ENCODE assay signal across 18 cellular contexts in the genomic region with DNA sequence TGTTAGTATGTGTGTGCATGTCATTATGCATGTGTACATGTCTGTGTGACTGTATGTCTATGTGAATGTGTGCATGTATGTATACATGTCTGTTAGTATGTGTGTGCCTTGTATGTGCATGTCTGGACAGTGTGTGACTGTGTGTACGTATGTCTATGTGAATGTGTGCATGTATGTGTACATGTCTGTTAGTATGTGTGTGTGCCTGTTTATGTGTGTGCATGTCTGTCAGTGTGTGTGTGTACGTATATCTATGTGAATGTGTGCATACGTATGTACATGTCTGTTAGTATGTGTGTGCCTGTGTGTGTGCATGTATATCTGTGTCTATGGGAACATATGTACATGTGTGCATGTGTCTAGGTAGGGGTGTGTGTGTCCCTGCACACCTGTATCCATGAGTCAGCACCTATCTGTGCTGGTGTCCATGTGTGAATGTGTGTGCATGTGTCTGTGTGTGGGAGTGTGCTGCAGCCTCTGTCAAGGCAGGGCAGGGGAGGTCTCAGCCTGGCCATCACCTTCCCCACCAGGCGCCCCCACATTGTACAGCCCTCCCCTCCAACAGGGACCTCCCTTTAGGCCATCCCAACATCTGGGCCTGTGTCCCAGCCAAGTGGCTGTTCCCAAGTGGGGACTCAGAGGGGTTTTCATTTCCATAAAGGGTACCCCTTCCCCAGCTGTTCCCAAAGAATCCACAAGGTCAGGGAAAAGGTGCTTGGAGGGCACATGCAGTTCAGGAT. TPM values are rescaled to one million over a fixed set of nuclear protein-coding genes. Genes with fewer than 3 reads are reported as not detected.
A peak's percentile ranks its signal among the peaks of the same experiment; 100 is the strongest.
DNase-seq lines count a peak whose midpoint lies in the region; ATAC-seq and TF ChIP-seq lines count a peak whose summit lies in the region.
"Had no signal": no experiment of that assay in that cellular context is flagged by ENCODE, and none has a peak within 500 bp of the region (broad histone marks: within the 10 kb centered on the region; RNA-seq: fewer than 3 reads in every experiment).

No MANE protein-coding gene starts in this region.

- peaks cover 10 to 32% of the 10 kb centered on the region in 2 experiments for H3K4me1 ChIP-seq in HCT116 (ENCODE audit: control insufficient read depth in 1 of 2, insufficient read depth in 2 of 2, low read length in 2 of 2)
- peaks cover 16% of the 10 kb centered on the region for H3K4me1 ChIP-seq in iPS-15b (ENCODE audit: control insufficient read depth, insufficient read depth, low read length)

- H3K9ac ChIP-seq in HCT116 (ENCODE audit: low read length) (no peak overlapping the region), iPS-15b (ENCODE audit: low read depth, low read length) (peak overlapping the region; percentile 32)

- H3K27me3 ChIP-seq in HCT116 (ENCODE audit: insufficient read depth, low read length) = no peaks in the 10 kb centered on the region
- peaks cover 7% of the 10 kb centered on the region for H3K27me3 ChIP-seq in iPS-15b (ENCODE audit: control insufficient read depth, insufficient read depth, low read length)

- RAD21 ChIA-PET in HCT116 (lab: Charles Lee; ENCODE audit: low non-redundant PET in 1 of 2, low total read pairs in 2 of 2, uncharacterized antibody in 2 of 2, unreplicated experiment in 2 of 2) = no interaction called here

- no peaks in the 10 kb centered on the region for H4K20me1 ChIP-seq in HCT116 (ENCODE audit: insufficient read depth)

- H3K4me3 Mint-ChIP-seq in progenitor cell of endocrine pancreas (ENCODE audit: low read depth) = no peak overlapping the region
- H3K4me3 Mint-ChIP-seq: activated CD4-positive, alpha-beta T cell treated with anti-CD3 and anti-CD28 coated beads, Interleukin-2, amount 10 ng/mL, durations not matched to agents 7 days and 5 days; memory B cell had no signal

- intact Hi-C loops in HCT116 (cut with micrococcal nuclease) = loop anchor here (2.0 kb wide), 1 partner anchor 367 kb away; no protein-coding TSS in a partner anchor

- BruUV-seq in HCT116 (replicated peaks; lab: Mats Ljungman, UMichigan) = no TSS peak

- H3K36me3 Mint-ChIP-seq in progenitor cell of endocrine pancreas (ENCODE audit: insufficient read depth) = no peaks in the 10 kb centered on the region
- H3K36me3 Mint-ChIP-seq: memory B cell had no signal

- no peaks in the 10 kb centered on the region for H3K9me2 ChIP-seq in HCT116 (ENCODE audit: insufficient read depth)

- TF ChIP-seq POLR2A in HCT116 (IDR thresholded peaks at IDR 0.05; ENCODE audit: borderline replicate concordance, extremely low read depth, insufficient read depth, insufficient read length) = no peak

- CTCF ChIA-PET in HCT116 (lab: Charles Lee) = no interaction called here

- H2AFZ ChIP-seq in HCT116 (ENCODE audit: low read depth, low read length, poor library complexity, severe bottlenecking) = no peak overlapping the region

- peaks cover 89% of the 10 kb centered on the region for H3K79me2 ChIP-seq in HCT116 (ENCODE audit: insufficient read depth, low read length)

- no peaks in the 10 kb centered on the region for H3K9me3 Mint-ChIP-seq in progenitor cell of endocrine pancreas (ENCODE audit: low read depth)
- H3K9me3 Mint-ChIP-seq: dendritic cell treated with granulocyte-macrophage colony-stimulating factor and Interleukin-4, amounts not matched to agents 40 ng/mL and 50 ng/mL, for 4 days; memory B cell had no signal

- TF ChIP-seq CTCF in HCT116 (IDR thresholded peaks at IDR 0.05 in 2 of 3, conservative IDR thresholded peaks at IDR 0.05 in 1 of 3; ENCODE audit: borderline replicate concordance in 1 of 3, insufficient read depth in 1 of 3, low read depth in 2 of 3, low read length in 2 of 3) = no peak
- TF ChIP-seq CTCF in WI38 (IDR thresholded peaks at IDR 0.05; ENCODE audit: low read depth, low read length) = no peak
- TF ChIP-seq CTCF in progenitor cell of endocrine pancreas (IDR thresholded peaks at IDR 0.05; ENCODE audit: unreplicated experiment) = no peak

- DNase-seq in HCT116 (ENCODE audit: low read depth, low spot score) = no peak
- DNase-seq in progenitor cell of endocrine pancreas (ENCODE audit: low spot score, unreplicated experiment) = no peak
- DNase-seq in NCI-H526 (lab: John Stamatoyannopoulos, UW) = no peak
- DNase-seq in stimulated activated CD4-positive, alpha-beta T cell treated with anti-CD3 and anti-CD28 coated beads, Interleukin-4, amount 100 ng/mL, for 1 hour = no peak
- no peak for DNase-seq in dermis blood vessel endothelial cell
- DNase-seq: activated CD4-positive, alpha-beta T cell treated with anti-CD3 and anti-CD28 coated beads, Interleukin-2, amount 10 ng/mL, durations not matched to agents 7 days and 5 days; amygdala; DMS79 treated with DMSO at 0.1 percent for 48 hours; NCI-H2081 treated with DMSO at 0.1 percent for 48 hours; T-helper 2 cell had no signal

- TF ChIP-seq RAD21 in HCT116 (IDR thresholded peaks at IDR 0.05; ENCODE audit: low read depth) = no peak

- ATAC-seq in HCT116 (no peak), HG02870 (IDR thresholded peaks at IDR 0.05; ENCODE audit: unreplicated experiment) (no peak)

- H3K27me3 Mint-ChIP-seq in progenitor cell of endocrine pancreas = peaks cover 14% of the 10 kb centered on the region

- H3K4me3 ChIP-seq in HCT116 (replicated peaks in 1 of 2; ENCODE audit: low read depth in 1 of 2, low read length in 2 of 2) = no peak overlapping the region
- peak overlapping the region; percentile 91 for H3K4me3 ChIP-seq in WI38 (ENCODE audit: low read depth, low read length)
- H3K4me3 ChIP-seq in iPS-15b (ENCODE audit: low read depth, low read length) = no peak overlapping the region
- H3K4me3 ChIP-seq: prostate gland had no signal

- H3K9me3 ChIP-seq in HCT116 (ENCODE audit: control insufficient read depth in 1 of 2, insufficient read depth in 1 of 2, low read depth in 1 of 2, low read length in 2 of 2) = peaks cover 0 to 6% of the 10 kb centered on the region in 2 experiments; a peak in 1 of 4 replicates
- no peaks in the 10 kb centered on the region for H3K9me3 ChIP-seq in iPS-15b (ENCODE audit: control insufficient read depth, insufficient read depth, low read length)
- H3K9me3 ChIP-seq: prostate gland, thoracic aorta had no signal

- peaks cover 0 to 20% of the 10 kb centered on the region in 2 experiments; a peak in 1 of 4 replicates for H3K36me3 ChIP-seq in HCT116 (ENCODE audit: control insufficient read depth in 1 of 2, insufficient read depth in 2 of 2, low read length in 2 of 2)
- no peaks in the 10 kb centered on the region for H3K36me3 ChIP-seq in iPS-15b (ENCODE audit: control insufficient read depth, insufficient read depth, low read length)
- H3K36me3 ChIP-seq: prostate gland had no signal

- H3K4me1 Mint-ChIP-seq in progenitor cell of endocrine pancreas (ENCODE audit: low read depth) = peaks cover 21% of the 10 kb centered on the region

- H3K27ac ChIP-seq in HCT116 (ENCODE audit: low read depth, low read length) = 0 out of 2 replicates have a peak overlapping the region, but pooled peaks have one; percentile 8
- H3K27ac ChIP-seq: prostate gland had no signal

- POLR2A ChIA-PET in HCT116 (lab: Charles Lee) = no interaction called here

- H3K4me2 ChIP-seq in HCT116 (ENCODE audit: low read length) = no peak overlapping the region

- peak overlapping the region; percentile 98 for H3K27ac Mint-ChIP-seq in progenitor cell of endocrine pancreas
- H3K27ac Mint-ChIP-seq: activated CD4-positive, alpha-beta T cell treated with anti-CD3 and anti-CD28 coated beads, Interleukin-2, amount 10 ng/mL, durations not matched to agents 7 days and 5 days; activated T-helper 1 cell treated with anti-CD3 and anti-CD28 coated beads, Interleukin-12 subunit alpha, Interleukin-12 subunit beta, Interleukin-2, Interleukin-4 antibody, amounts not matched to agents 30 ng/mL and 10 ng/mL and 1 ng/mL, durations not matched to agents 14 hours and 24 hours and 36 hours; memory B cell had no signal

TF ChIP-seq in HCT116, 20 proteins besides CTCF, POLR2A, EP300 and RAD21:
- no peak for TF ChIP-seq EZH2 (IDR thresholded peaks at IDR 0.05)

RNA-seq across cellular contexts. Expression of a gene that starts 4.4 kb away (rescaled TPM):
- 49.4 TPM for total RNA-seq in HCT116 (2021; ENCODE audit: unreplicated experiment)
- polyA plus RNA-seq in HCT116 (2012) = 48.8 and 55.5 TPM in 2 replicates
- 11.5 and 13.8 TPM in 2 replicates for total RNA-seq in progenitor cell of endocrine pancreas
- 147 and 174 TPM in 2 replicates for total RNA-seq in dermis blood vessel endothelial cell
